ENCODE assay signal across 9 cellular contexts in the genomic region with DNA sequence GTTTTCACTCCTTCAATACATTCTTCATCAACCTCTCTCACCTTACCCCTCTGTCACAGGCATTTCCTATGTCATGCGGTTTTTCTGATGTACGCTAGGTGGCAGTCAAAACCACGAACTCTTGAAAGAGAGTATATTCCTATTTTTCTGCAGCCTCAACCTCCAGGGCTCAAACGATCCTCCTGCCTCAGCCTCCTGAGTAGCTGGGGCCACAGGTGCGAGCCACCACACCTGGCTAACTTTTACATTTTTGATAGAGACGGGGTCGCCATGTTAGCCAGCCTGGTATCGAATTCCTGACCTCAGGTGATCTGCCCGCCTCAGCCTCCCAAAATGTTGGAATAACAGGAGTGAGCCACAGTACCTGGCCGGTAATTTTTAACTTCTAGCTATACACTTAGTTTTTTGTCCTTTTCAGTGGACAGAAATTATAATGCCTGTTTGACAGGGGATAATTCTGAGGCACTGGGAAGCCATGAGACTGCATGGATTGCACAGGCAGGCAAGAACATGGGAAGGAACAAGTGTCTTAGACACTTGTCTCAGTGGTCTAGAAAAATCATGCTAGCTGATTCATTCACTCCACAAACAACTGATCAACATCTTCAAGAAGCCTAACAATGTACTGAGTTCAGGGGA. TPM values are rescaled to one million over a fixed set of nuclear protein-coding genes. Genes with fewer than 3 reads are reported as not detected.
DNase-seq lines count a peak whose midpoint lies in the region; ATAC-seq, FAIRE-seq and TF ChIP-seq lines count a peak whose summit lies in the region.
"Had no signal": no experiment of that assay in that cellular context is flagged by ENCODE, and none has a peak within 500 bp of the region (broad histone marks: within the 10 kb centered on the region; RNA-seq: fewer than 3 reads in every experiment).

No MANE protein-coding gene starts in this region.

- no peak overlapping the region for H3K4me2 ChIP-seq in neural cell (ENCODE audit: low read length)

- H3K27ac ChIP-seq in esophagus squamous epithelium, result no peak overlapping the region
- no peak overlapping the region for H3K27ac ChIP-seq in neural cell (ENCODE audit: low read length)

- peaks cover 0 to 10% (median 0%) of the 10 kb centered on the region in 3 donors for H3K4me1 ChIP-seq in esophagus squamous epithelium

- no peaks in the 10 kb centered on the region for H4K20me1 ChIP-seq in neural cell (ENCODE audit: insufficient read depth)

- no peaks in the 10 kb centered on the region for H3K9me3 Mint-ChIP-seq in activated CD4-positive, alpha-beta T cell treated with anti-CD3 and anti-CD28 coated beads, Interleukin-2, amount 10 ng/mL, durations not matched to agents 24 days and 14 days

- TF ChIP-seq CTCF in esophagus squamous epithelium (IDR thresholded peaks at IDR 0.05), result peak; percentile 74 to 78 (median 77)
- TF ChIP-seq CTCF in neural cell (IDR thresholded peaks at IDR 0.05; ENCODE audit: poor library complexity, severe bottlenecking), result peak; percentile 78

- in situ Hi-C loops in ACHN (cut with HindIII; ENCODE audit: low pct_ligation_motif_present, low pct_unique_long_range_greater_than_20kb, low sequenced_read_pairs), result no loop called here

- intact Hi-C loops in activated CD4-positive, alpha-beta T cell treated with anti-CD3 and anti-CD28 coated beads, Interleukin-2, amount 10 ng/mL, durations not matched to agents 24 days and 14 days (cut with micrococcal nuclease), result loop anchor here (2.0 kb wide), 1 partner anchor 58 kb away; a partner anchor contains a TSS
- intact Hi-C loops in esophagus squamous epithelium (cut with DNase I), result loop anchor here (5.0 kb wide), 1 partner anchor 33 kb away; no protein-coding TSS in a partner anchor

- no peak overlapping the region for H3K27ac Mint-ChIP-seq in activated CD4-positive, alpha-beta T cell treated with anti-CD3 and anti-CD28 coated beads, Interleukin-2, amount 10 ng/mL, durations not matched to agents 24 days and 14 days

- H3K4me3 ChIP-seq in esophagus squamous epithelium (no peak overlapping the region), neural cell (ENCODE audit: low read length) (no peak overlapping the region)

- TF ChIP-seq POLR2A in GM12891 (IDR thresholded peaks at IDR 0.05; ENCODE audit: low read depth, low read length) (no peak), esophagus squamous epithelium (IDR thresholded peaks at IDR 0.05) (no peak)

- no peak overlapping the region for H2AFZ ChIP-seq in neural cell (ENCODE audit: low read depth, low read length)

- H3K27me3 ChIP-seq in esophagus squamous epithelium (no peaks in the 10 kb centered on the region), neural cell (ENCODE audit: insufficient read depth, low read depth, low read length) (no peaks in the 10 kb centered on the region)

- no peaks in the 10 kb centered on the region for H3K9me3 ChIP-seq in esophagus squamous epithelium
- H3K9me3 ChIP-seq in neural cell (ENCODE audit: low read length), result no peaks in the 10 kb centered on the region

- peak; percentile 65 for DNase-seq in ACHN
- DNase-seq in GM12891 (ENCODE audit: insufficient read length, low spot score), result no peak
- peak; percentile 17 for DNase-seq in NCI-H2196 treated with DMSO at 0.1 percent for 48 hours (lab: John Stamatoyannopoulos, UW; ENCODE audit: unreplicated experiment)
- DNase-seq in activated CD4-positive, alpha-beta T cell treated with anti-CD3 and anti-CD28 coated beads, Interleukin-2, amount 10 ng/mL, durations not matched to agents 24 days and 14 days, result peak; percentile 84
- DNase-seq in esophagus squamous epithelium (lab: John Stamatoyannopoulos, UW), result no peak
- no peak for DNase-seq in DMS79 (lab: John Stamatoyannopoulos, UW)

- no peaks in the 10 kb centered on the region for H3K79me2 ChIP-seq in neural cell (replicated peaks; ENCODE audit: insufficient read depth, low read length)

- peak; percentile 89 for FAIRE-seq in GM12891 (lab: Jason Lieb, UNC)
- FAIRE-seq: colon had no signal

- peaks cover 9% of the 10 kb centered on the region for H3K4me1 Mint-ChIP-seq in activated CD4-positive, alpha-beta T cell treated with anti-CD3 and anti-CD28 coated beads, Interleukin-2, amount 10 ng/mL, durations not matched to agents 24 days and 14 days

- H3K27me3 Mint-ChIP-seq in activated CD4-positive, alpha-beta T cell treated with anti-CD3 and anti-CD28 coated beads, Interleukin-2, amount 10 ng/mL, durations not matched to agents 24 days and 14 days, result peaks cover 29% of the 10 kb centered on the region

- H3K36me3 ChIP-seq in esophagus squamous epithelium (no peaks in the 10 kb centered on the region), neural cell (ENCODE audit: insufficient read depth, low read length) (no peaks in the 10 kb centered on the region)

- no peak overlapping the region for H3K9ac ChIP-seq in neural cell (ENCODE audit: low read length)

- H3F3A ChIP-seq in neural cell (ENCODE audit: insufficient read depth, low read length, poor library complexity, severe bottlenecking), result no peaks in the 10 kb centered on the region

- 29 to 33% methylated on average over 10 of the region's 10 CpGs for WGBS in esophagus squamous epithelium, 2 donors

- no peaks in the 10 kb centered on the region for H3K36me3 Mint-ChIP-seq in activated CD4-positive, alpha-beta T cell treated with anti-CD3 and anti-CD28 coated beads, Interleukin-2, amount 10 ng/mL, durations not matched to agents 24 days and 14 days (ENCODE audit: low read depth)

- TF ChIP-seq RAD21 in neural cell (conservative IDR thresholded peaks at IDR 0.05), result peak; percentile 75

- no peak for ATAC-seq in HG03378 (IDR thresholded peaks at IDR 0.05; ENCODE audit: unreplicated experiment)

- no peak overlapping the region for H3K4me3 Mint-ChIP-seq in activated CD4-positive, alpha-beta T cell treated with anti-CD3 and anti-CD28 coated beads, Interleukin-2, amount 10 ng/mL, durations not matched to agents 24 days and 14 days

- no peaks in the 10 kb centered on the region for H3K9me2 ChIP-seq in neural cell (ENCODE audit: insufficient read depth, low read length)

- no peak for TF ChIP-seq EP300 in neural cell (conservative IDR thresholded peaks at IDR 0.05; ENCODE audit: poor library complexity, severe bottlenecking)

TF ChIP-seq in GM12891, 5 proteins besides CTCF, POLR2A, EP300 and RAD21:
- TF ChIP-seq TAF1 (IDR thresholded peaks at IDR 0.05; ENCODE audit: low read depth, low read length) (no peak), PAX5 (IDR thresholded peaks at IDR 0.05; ENCODE audit: insufficient read depth, low read length, severe bottlenecking) (no peak)
TF ChIP-seq in GM12891: peak in this region for 0.

TF ChIP-seq in neural cell, 6 proteins besides CTCF, POLR2A, EP300 and RAD21:
- TF ChIP-seq EZH2 (IDR thresholded peaks at IDR 0.05; ENCODE audit: borderline replicate concordance, insufficient read depth, low read length, poor library complexity, severe bottlenecking), result no peak
- TF ChIP-seq SMC3 (conservative IDR thresholded peaks at IDR 0.05; ENCODE audit: poor library complexity), result peak; percentile 71

RNA-seq across cellular contexts. Expression of gene HFE, which starts 22.5 kb away (rescaled TPM):
- polyA plus RNA-seq in GM12891 (2012; ENCODE audit: low read depth, missing spikeins), result 0.98 TPM
- 0.12 and 0.50 TPM in 2 replicates for total RNA-seq in activated CD4-positive, alpha-beta T cell treated with anti-CD3 and anti-CD28 coated beads, Interleukin-2, amount 10 ng/mL, durations not matched to agents 24 days and 14 days
- 1 to 10 TPM; 2.9 to 7.3 (median 4.3) TPM for total RNA-seq in esophagus squamous epithelium
- not detected in 2 replicates for polyA plus RNA-seq in neural cell
- not detected in 2 replicates for polyA minus RNA-seq in neural cell

Comparison
In these comparisons a context has a peak if more than half of its experiments do, and no peak if none do; other contexts are left out.
1. DNase-seq: peak in ACHN (single experiment), NCI-H2196 treated with DMSO at 0.1 percent for 48 hours (single experiment) and activated CD4-positive, alpha-beta T cell treated with anti-CD3 and anti-CD28 coated beads, Interleukin-2, amount 10 ng/mL, durations not matched to agents 24 days and 14 days (single experiment); none in GM12891 (single experiment), esophagus squamous epithelium (single experiment) and DMS79 (single experiment).